Comparison of ENCODE assay signal across 20 cellular contexts in genomic region chr7:96182424-96183158, GRCh38.
DNase-seq lines count a peak whose midpoint lies in the region; ATAC-seq, FAIRE-seq and TF ChIP-seq lines count a peak whose summit lies in the region.
"Had no signal": no experiment of that assay in that cellular context is flagged by ENCODE, and none has a peak within 500 bp of the region (broad histone marks: within the 10 kb centered on the region; RNA-seq: fewer than 3 reads in every experiment).

No MANE protein-coding gene starts in this region.

- H3K9ac ChIP-seq in Karpas-422 (ENCODE audit: low read length): no peak overlapping the region
- H3K9ac ChIP-seq: SK-N-SH had no signal

- H2AFZ ChIP-seq in Karpas-422 (ENCODE audit: low read length): no peak overlapping the region

- peaks cover 19% of the 10 kb centered on the region for H3K36me3 Mint-ChIP-seq in activated CD4-positive, alpha-beta T cell treated with anti-CD3 and anti-CD28 coated beads for 36 hours (ENCODE audit: low read depth)

- H3K27ac ChIP-seq in Karpas-422 (ENCODE audit: low read length): peak overlapping the region; percentile 3

- H3K27me3 ChIP-seq in Karpas-422 (ENCODE audit: low read length): no peaks in the 10 kb centered on the region
- H3K27me3 ChIP-seq: dorsolateral prefrontal cortex had no signal

- TF ChIP-seq POLR2A in GM12891 (IDR thresholded peaks at IDR 0.05; ENCODE audit: low read depth, low read length): no peak

- no peaks in the 10 kb centered on the region for H3K9me2 ChIP-seq in Karpas-422 (replicated peaks; ENCODE audit: insufficient read depth, low read length)
- H3K9me2 ChIP-seq: SK-N-SH had no signal

- peaks cover 26% of the 10 kb centered on the region; the same call in 1 of the 2 replicates for H3K36me3 ChIP-seq in Karpas-422 (ENCODE audit: insufficient read depth, low read length)

- no peak overlapping the region for H3K4me3 Mint-ChIP-seq in activated CD4-positive, alpha-beta T cell treated with anti-CD3 and anti-CD28 coated beads for 36 hours
- H3K4me3 Mint-ChIP-seq: stimulated activated naive CD8-positive, alpha-beta T cell treated with anti-CD3 and anti-CD28 coated beads, Interleukin-15, Interleukin-2, amounts not matched to agents 100 ng/mL and 50 ng/mL, for 24 hours had no signal

- no peaks in the 10 kb centered on the region for H3K79me2 ChIP-seq in Karpas-422 (ENCODE audit: low read length)

- H3K4me2 ChIP-seq in Karpas-422 (ENCODE audit: low read depth, low read length, poor library complexity, severe bottlenecking): peak overlapping the region; percentile 32
- H3K4me2 ChIP-seq: SK-N-SH had no signal

- H3K27me3 Mint-ChIP-seq in activated CD4-positive, alpha-beta T cell treated with anti-CD3 and anti-CD28 coated beads for 36 hours: no peaks in the 10 kb centered on the region
- H3K27me3 Mint-ChIP-seq: stimulated activated naive CD8-positive, alpha-beta T cell treated with anti-CD3 and anti-CD28 coated beads, Interleukin-15, Interleukin-2, amounts not matched to agents 100 ng/mL and 50 ng/mL, for 24 hours had no signal

- peak; percentile 57 for FAIRE-seq in GM12891 (lab: Jason Lieb, UNC)
- FAIRE-seq: small intestine had no signal

- no peak overlapping the region for H3K4me3 ChIP-seq in Karpas-422 (ENCODE audit: low read length)
- H3K4me3 ChIP-seq: dorsolateral prefrontal cortex had no signal

- ATAC-seq in GM19455 (IDR thresholded peaks at IDR 0.05; ENCODE audit: unreplicated experiment) (peak; percentile 93), HG02678 (IDR thresholded peaks at IDR 0.05; ENCODE audit: unreplicated experiment) (peak; percentile 97)
- ATAC-seq in activated CD4-positive, alpha-beta T cell treated with anti-CD3 and anti-CD28 coated beads for 36 hours: no peak
- ATAC-seq: HCT116, left ventricle myocardium superior had no signal

- peaks cover under 1% of the 10 kb centered on the region for H3K4me1 Mint-ChIP-seq in activated CD4-positive, alpha-beta T cell treated with anti-CD3 and anti-CD28 coated beads for 36 hours

- H3K4me1 ChIP-seq in Karpas-422 (ENCODE audit: low read length): peaks cover 16% of the 10 kb centered on the region

- no peaks in the 10 kb centered on the region for H3K9me3 ChIP-seq in Karpas-422 (ENCODE audit: low read length)
- H3K9me3 ChIP-seq: SK-N-SH had no signal

- peak; percentile 3 for DNase-seq in GM12891 (ENCODE audit: insufficient read length, low spot score)
- DNase-seq in Karpas-422: no peak
- DNase-seq in T1000 (lab: John Stamatoyannopoulos, UW): no peak
- no peak for DNase-seq in NCI-H2171 treated with DMSO at 0.1 percent for 48 hours (lab: John Stamatoyannopoulos, UW)
- DNase-seq in activated CD4-positive, alpha-beta T cell treated with anti-CD3 and anti-CD28 coated beads for 36 hours: no peak
- no peak for DNase-seq in T-helper 9 cell
- DNase-seq: ACHN; activated CD8-positive, alpha-beta memory T cell treated with anti-CD3 and anti-CD28 coated beads for 24 hours; activated gamma-delta T cell treated with Interleukin-2 at 50 U/mL for 16 hours; GF-D8; KBM-7; left ventricle myocardium superior; NCI-H226; SK-N-SH; small intestine had no signal

- H3K27ac Mint-ChIP-seq in activated CD4-positive, alpha-beta T cell treated with anti-CD3 and anti-CD28 coated beads for 36 hours: no peak overlapping the region
- H3K27ac Mint-ChIP-seq: stimulated activated naive CD8-positive, alpha-beta T cell treated with anti-CD3 and anti-CD28 coated beads, Interleukin-15, Interleukin-2, amounts not matched to agents 100 ng/mL and 50 ng/mL, for 24 hours had no signal

- no peaks in the 10 kb centered on the region for H3K9me3 Mint-ChIP-seq in activated CD4-positive, alpha-beta T cell treated with anti-CD3 and anti-CD28 coated beads for 36 hours (ENCODE audit: low read depth)
- H3K9me3 Mint-ChIP-seq: stimulated activated naive CD8-positive, alpha-beta T cell treated with anti-CD3 and anti-CD28 coated beads, Interleukin-15, Interleukin-2, amounts not matched to agents 100 ng/mL and 50 ng/mL, for 24 hours had no signal

- H4K20me1 ChIP-seq in Karpas-422 (ENCODE audit: insufficient read depth, low read depth, low read length): no peaks in the 10 kb centered on the region

- intact Hi-C loops in activated CD4-positive, alpha-beta T cell treated with anti-CD3 and anti-CD28 coated beads for 36 hours (cut with DNase I, micrococcal nuclease): no loop called here

- POLR2A ChIA-PET in activated CD4-positive, alpha-beta T cell treated with anti-CD3 and anti-CD28 coated beads for 36 hours (lab: Charles Lee): no interaction called here

- CTCF ChIA-PET in activated CD4-positive, alpha-beta T cell treated with anti-CD3 and anti-CD28 coated beads for 36 hours (lab: Charles Lee): no interaction called here

TF ChIP-seq in GM12891, 5 proteins besides CTCF, POLR2A, EP300 and RAD21:
- TF ChIP-seq SPI1 (IDR thresholded peaks at IDR 0.05; ENCODE audit: low read depth, low read length) (0 out of 2 replicates have a peak, but pooled peaks have one; percentile 6), POLR2AphosphoS5 (IDR thresholded peaks at IDR 0.05; ENCODE audit: low read depth, low read length) (no peak)
